21 cellular contexts compared by ENCODE assay signal in the genomic region with DNA sequence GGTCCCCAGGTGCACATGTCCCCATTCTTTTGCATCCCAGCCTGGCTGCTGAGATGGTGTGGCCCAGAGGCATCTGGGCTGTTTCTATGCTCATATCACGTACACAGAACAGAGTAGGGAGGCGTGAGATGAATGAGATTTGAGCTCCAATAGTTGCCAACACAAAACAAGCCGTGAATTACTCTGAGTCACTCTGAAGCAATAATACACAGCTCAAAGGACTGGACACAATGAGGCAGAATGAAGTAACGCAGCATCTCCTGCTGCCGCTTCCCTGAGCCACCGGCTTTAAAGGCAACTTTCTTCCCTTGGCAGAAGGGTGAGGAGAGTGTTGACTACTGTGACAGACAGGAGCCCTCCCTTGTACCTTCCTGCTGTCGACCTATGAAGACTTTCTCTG. TPM values are rescaled to one million over a fixed set of nuclear protein-coding genes. Genes with fewer than 3 reads are reported as not detected.
DNase-seq lines count a peak whose midpoint lies in the region; ATAC-seq and TF ChIP-seq lines count a peak whose summit lies in the region.
"Had no signal": no experiment of that assay in that cellular context is flagged by ENCODE, and none has a peak within 500 bp of the region (broad histone marks: within the 10 kb centered on the region; RNA-seq: fewer than 3 reads in every experiment).

No MANE protein-coding gene starts in this region.

- RAD21 ChIA-PET in HCT116 (lab: Charles Lee; ENCODE audit: low non-redundant PET in 1 of 2, low total read pairs in 2 of 2, uncharacterized antibody in 2 of 2, unreplicated experiment in 2 of 2): no interaction called here

- ATAC-seq in HCT116: peak; percentile 26
- ATAC-seq: heart right ventricle; left lung; natural killer cell; stimulated activated memory B cell treated with anti-CD40 and anti-IgM and Interleukin-4, amounts not matched to agents 10 μg/mL and 1 μg/mL and 100 μg/mL, for 72 hours; T-helper 17 cell had no signal

- no peaks in the 10 kb centered on the region for H3K9me3 ChIP-seq in HCT116 (ENCODE audit: control insufficient read depth in 1 of 2, insufficient read depth in 1 of 2, low read depth in 1 of 2, low read length in 2 of 2)
- H3K9me3 ChIP-seq: adrenal gland, heart right ventricle, left lung, Peyer's patch, right atrium auricular region had no signal

- no peaks in the 10 kb centered on the region for H3K79me2 ChIP-seq in HCT116 (ENCODE audit: insufficient read depth, low read length)

- CTCF ChIA-PET in HCT116 (lab: Charles Lee): no interaction called here

- peak overlapping the region; percentile 37; the same call in 1 of the 2 replicates for H3K27ac ChIP-seq in HCT116 (ENCODE audit: low read depth, low read length)
- H3K27ac ChIP-seq: adrenal gland, heart right ventricle, KMS-11, left lung, right atrium auricular region had no signal

- BruUV-seq in HCT116 (replicated peaks; lab: Mats Ljungman, UMichigan): no TSS peak

- peak overlapping the region; percentile 5; the same call in 1 of the 2 replicates for H3K4me2 ChIP-seq in HCT116 (ENCODE audit: low read length)
- H3K4me2 ChIP-seq: KMS-11 had no signal

- no peaks in the 10 kb centered on the region for H3K9me2 ChIP-seq in HCT116 (ENCODE audit: insufficient read depth)

- peaks cover 11 to 42% of the 10 kb centered on the region in 2 experiments for H3K4me1 ChIP-seq in HCT116 (ENCODE audit: control insufficient read depth in 1 of 2, insufficient read depth in 2 of 2, low read length in 2 of 2)

- no peaks in the 10 kb centered on the region for H4K20me1 ChIP-seq in HCT116 (ENCODE audit: insufficient read depth)

- H3K4me3 ChIP-seq in HCT116 (replicated peaks in 1 of 2; ENCODE audit: low read depth in 1 of 2, low read length in 2 of 2) (no peak overlapping the region), fibroblast of mammary gland (ENCODE audit: control insufficient read depth, low read depth, low read length) (no peak overlapping the region), skeletal muscle cell (ENCODE audit: low read depth, low read length) (no peak overlapping the region)
- H3K4me3 ChIP-seq: adrenal gland, heart right ventricle, left lung, Peyer's patch, right atrium auricular region had no signal

- no peak overlapping the region for H2AFZ ChIP-seq in HCT116 (ENCODE audit: low read depth, low read length, poor library complexity, severe bottlenecking)

- TF ChIP-seq CTCF in HCT116 (IDR thresholded peaks at IDR 0.05 in 2 of 3, conservative IDR thresholded peaks at IDR 0.05 in 1 of 3; ENCODE audit: borderline replicate concordance in 1 of 3, insufficient read depth in 1 of 3, low read depth in 2 of 3, low read length in 2 of 3) (no peak), fibroblast of mammary gland (conservative IDR thresholded peaks at IDR 0.05; ENCODE audit: control insufficient read depth, insufficient read depth, low read depth, low read length) (no peak)

- intact Hi-C loops in HCT116 (cut with micrococcal nuclease): no loop called here

- H3K27me3 ChIP-seq in HCT116 (ENCODE audit: insufficient read depth, low read length): no peaks in the 10 kb centered on the region
- H3K27me3 ChIP-seq: adrenal gland, heart right ventricle, left lung, Peyer's patch, right atrium auricular region had no signal

- POLR2A ChIA-PET in HCT116 (lab: Charles Lee): no interaction called here

- no peak overlapping the region for H3K9ac ChIP-seq in HCT116 (ENCODE audit: low read length)
- H3K9ac ChIP-seq: KMS-11 had no signal

- TF ChIP-seq RAD21 in HCT116 (IDR thresholded peaks at IDR 0.05; ENCODE audit: low read depth): no peak

- no peak for TF ChIP-seq POLR2A in HCT116 (IDR thresholded peaks at IDR 0.05; ENCODE audit: borderline replicate concordance, extremely low read depth, insufficient read depth, insufficient read length)

- peaks cover 31 to 32% of the 10 kb centered on the region in 2 experiments for H3K36me3 ChIP-seq in HCT116 (ENCODE audit: control insufficient read depth in 1 of 2, insufficient read depth in 2 of 2, low read length in 2 of 2)

- DNase-seq in HCT116 (ENCODE audit: low read depth, low spot score): no peak
- DNase-seq in amniotic epithelial cell (ENCODE audit: low read depth): peak; percentile 91
- DNase-seq in fibroblast of mammary gland (ENCODE audit: low read depth): peak; percentile 95
- DNase-seq in skeletal muscle cell (ENCODE audit: low read depth): peak; percentile 25
- DNase-seq in stimulated activated CD4-positive, alpha-beta T cell treated with anti-CD3 and anti-CD28 coated beads, Interleukin-2, amount 100 ng/mL, for 48 hours: no peak
- no peak for DNase-seq in NCI-H187 treated with DMSO at 0.1 percent for 48 hours (lab: John Stamatoyannopoulos, UW)
- no peak for DNase-seq in SHP77 (lab: John Stamatoyannopoulos, UW)
- DNase-seq: adrenal gland; effector CD8-positive, alpha-beta T cell; heart right ventricle; left lung; natural killer cell; NCI-H187; NCI-H69; stimulated activated CD4-positive, alpha-beta T cell treated with anti-CD3 and anti-CD28 coated beads, Interleukin-4, amount 100 ng/mL, for 4 hours; T-helper 17 cell had no signal

TF ChIP-seq in HCT116, 20 proteins besides CTCF, POLR2A, EP300 and RAD21:
- TF ChIP-seq ELF1 (IDR thresholded peaks at IDR 0.05; ENCODE audit: borderline replicate concordance, low read depth): no peak
- TF ChIP-seq SIN3A (IDR thresholded peaks at IDR 0.05; ENCODE audit: low read depth): no peak
- no peak for TF ChIP-seq JUND (IDR thresholded peaks at IDR 0.05)
- TF ChIP-seq, protein P1, sequence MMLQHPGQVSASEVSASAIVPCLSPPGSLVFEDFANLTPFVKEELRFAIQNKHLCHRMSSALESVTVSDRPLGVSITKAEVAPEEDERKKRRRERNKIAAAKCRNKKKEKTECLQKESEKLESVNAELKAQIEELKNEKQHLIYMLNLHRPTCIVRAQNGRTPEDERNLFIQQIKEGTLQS (IDR thresholded peaks at IDR 0.05): no peak
- TF ChIP-seq EZH2 (IDR thresholded peaks at IDR 0.05): no peak
- no peak for TF ChIP-seq ZFX (IDR thresholded peaks at IDR 0.05)
- TF ChIP-seq MAX (IDR thresholded peaks at IDR 0.05): no peak
- TF ChIP-seq TCF7L2 (IDR thresholded peaks at IDR 0.05; ENCODE audit: borderline replicate concordance, extremely low read depth, insufficient read depth, insufficient read length): no peak
- no peak for TF ChIP-seq ZNF274 (IDR thresholded peaks at IDR 0.05; ENCODE audit: low read depth, low read length)

RNA-seq across cellular contexts. Expression of gene CLEC18B, which starts 33.9 kb away (rescaled TPM):
- 2.1 TPM for total RNA-seq in HCT116 (2021; ENCODE audit: unreplicated experiment)
- polyA plus RNA-seq in HCT116 (2012): 0.79 and 1.1 TPM in 2 replicates
- total RNA-seq: right atrium auricular region, urinary bladder had no signal

Comparison
In these comparisons a context has a peak if more than half of its experiments do, and no peak if none do; other contexts are left out.
1. DNase-seq: peak in amniotic epithelial cell (single experiment), fibroblast of mammary gland (single experiment) and skeletal muscle cell (single experiment); none in HCT116 (single experiment), stimulated activated CD4-positive, alpha-beta T cell treated with anti-CD3 and anti-CD28 coated beads, Interleukin-2, amount 100 ng/mL, for 48 hours (0 of 2), NCI-H187 treated with DMSO at 0.1 percent for 48 hours (single experiment) and SHP77 (0 of 2).